26 cellular contexts compared by ENCODE assay signal in genomic region chr11:69084371-69084770, GRCh38.
"Had no signal": no experiment of that assay in that cellular context is flagged by ENCODE, and none has a peak within 500 bp of the region (broad histone marks: within the 10 kb centered on the region; RNA-seq: fewer than 3 reads in every experiment).

No MANE protein-coding gene starts in this region.

- H3K4me3 ChIP-seq: adrenal gland, body of pancreas, esophagus squamous epithelium, heart right ventricle had no signal

- H3K27ac ChIP-seq: adrenal gland, body of pancreas, heart right ventricle, VCaP had no signal

- H3K9me3 ChIP-seq: adrenal gland, body of pancreas, esophagus squamous epithelium, heart right ventricle had no signal

- H3K27me3 ChIP-seq: adrenal gland, body of pancreas, esophagus squamous epithelium, heart right ventricle had no signal

- ATAC-seq: activated CD8-positive, alpha-beta memory T cell treated with anti-CD3 and anti-CD28 coated beads, Interleukin-2, amount 10 ng/mL, durations not matched to agents 7 days and 5 days; activated CD8-positive, alpha-beta T cell treated with anti-CD3 and anti-CD28 coated beads, Interleukin-2, amount 10 ng/mL, durations not matched to agents 7 days and 5 days; activated naive CD8-positive, alpha-beta T cell treated with anti-CD3 and anti-CD28 coated beads, Interleukin-2, amount 50 U/mL, for 24 hours; body of pancreas; effector memory CD8-positive, alpha-beta T cell; heart right ventricle; WTC11 had no signal

- DNase-seq: activated CD4-positive, alpha-beta memory T cell treated with anti-CD3 and anti-CD28 coated beads for 36 hours; activated CD4-positive, alpha-beta T cell treated with anti-CD3 and anti-CD28 coated beads for 48 hours; activated CD8-positive, alpha-beta memory T cell treated with anti-CD3 and anti-CD28 coated beads, Interleukin-2, amount 10 ng/mL, durations not matched to agents 7 days and 5 days; activated CD8-positive, alpha-beta memory T cell treated with anti-CD3 and anti-CD28 coated beads, Interleukin-2, amount 50 U/mL, for 4 hours; activated CD8-positive, alpha-beta T cell treated with anti-CD3 and anti-CD28 coated beads, Interleukin-2, amount 10 ng/mL, durations not matched to agents 7 days and 5 days; activated effector memory CD4-positive, alpha-beta T cell treated with anti-CD3 and anti-CD28 coated beads, Interleukin-2, amount 50 U/mL, for 16 hours; activated naive CD4-positive, alpha-beta T cell treated with anti-CD3 and anti-CD28 coated beads for 36 hours; activated naive CD8-positive, alpha-beta T cell treated with anti-CD3 and anti-CD28 coated beads for 36 hours; activated naive CD8-positive, alpha-beta T cell treated with anti-CD3 and anti-CD28 coated beads, Interleukin-2, amount 50 U/mL, for 24 hours; activated T-cell treated with anti-CD3 and anti-CD28 coated beads, Interleukin-2, amount 50 U/mL, for 1 hour; activated T-cell treated with anti-CD3 and anti-CD28 coated beads, Interleukin-2, amount 50 U/mL, for 48 hours; adrenal gland; amygdala; aorta; body of pancreas; cortex of kidney; dermis blood vessel endothelial cell; effector CD4-positive, alpha-beta T cell; effector memory CD8-positive, alpha-beta T cell; erythroblast; esophagus squamous epithelium; foreskin melanocyte; heart right ventricle; T-helper 2 cell had no signal
